Comparison of ENCODE assay signal across 11 cellular contexts in the genomic region with DNA sequence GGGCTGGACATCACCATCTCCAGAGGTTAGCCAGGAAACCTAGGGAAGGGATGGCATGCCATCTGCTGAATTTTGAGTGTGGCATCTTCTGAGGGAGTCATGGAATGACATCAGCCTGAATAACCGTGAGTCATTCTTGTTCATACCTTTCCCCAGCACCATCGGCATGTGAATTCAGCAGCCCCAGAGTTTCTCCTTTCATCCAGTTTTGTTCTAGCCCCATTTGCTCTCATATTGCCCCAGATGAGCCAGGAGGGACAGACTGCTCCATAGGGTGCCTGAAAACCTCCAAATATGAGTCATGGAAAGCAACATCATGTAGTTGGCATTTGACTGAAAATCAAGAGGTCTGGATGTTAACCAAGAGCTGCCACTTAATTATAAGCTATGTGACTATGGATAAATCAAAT.
DNase-seq lines count a peak whose midpoint lies in the region; ATAC-seq and TF ChIP-seq lines count a peak whose summit lies in the region.
"Had no signal": no experiment of that assay in that cellular context is flagged by ENCODE, and none has a peak within 500 bp of the region (broad histone marks: within the 10 kb centered on the region; RNA-seq: fewer than 3 reads in every experiment).

No MANE protein-coding gene starts in this region.

- H3K4me3 ChIP-seq in AG10803 (ENCODE audit: low read length) (no peak overlapping the region), brain microvascular endothelial cell (ENCODE audit: low read depth, low read length) (no peak overlapping the region)
- H3K4me3 ChIP-seq: coronary artery had no signal

- no peaks in the 10 kb centered on the region for H3K27me3 ChIP-seq in brain microvascular endothelial cell (replicated peaks)

- H3K36me3 ChIP-seq in brain microvascular endothelial cell (replicated peaks) = no peaks in the 10 kb centered on the region

- H3K27ac ChIP-seq in brain microvascular endothelial cell = peak overlapping the region; percentile 58
- H3K27ac ChIP-seq: coronary artery had no signal

- DNase-seq in AG10803 (ENCODE audit: low read depth) (peak; percentile 90), LHCN-M2 (ENCODE audit: low read depth) (peak; percentile 99), brain microvascular endothelial cell (peak; percentile 77), kidney tubule cell (ENCODE audit: low spot score) (peak; percentile 100), DMS153 treated with DMSO at 0.1 percent for 48 hours (lab: John Stamatoyannopoulos, UW; ENCODE audit: unreplicated experiment) (no peak), MV-4-11 (lab: John Stamatoyannopoulos, UW) (no peak)
- DNase-seq: activated T-cell treated with anti-CD3 and anti-CD28 coated beads for 4 hours; stimulated activated CD4-positive, alpha-beta T cell treated with anti-CD3 and anti-CD28 coated beads, Interleukin-1b, Interleukin-23, amount 100 ng/mL, for 48 hours had no signal

- TF ChIP-seq CTCF in AG10803 (conservative IDR thresholded peaks at IDR 0.05; ENCODE audit: low read length) = no peak
- TF ChIP-seq CTCF in brain microvascular endothelial cell (IDR thresholded peaks at IDR 0.05; ENCODE audit: low read depth, low read length, missing control alignments) = no peak

- ATAC-seq in GM19395 (IDR thresholded peaks at IDR 0.05; ENCODE audit: unreplicated experiment) (no peak), HG03095 (IDR thresholded peaks at IDR 0.05; ENCODE audit: unreplicated experiment) (no peak)

- in situ Hi-C loops in brain microvascular endothelial cell (cut with HindIII; ENCODE audit: low pct_ligation_motif_present, low sequenced_read_pairs) = no loop called here

Comparison
In these comparisons a context has a peak if more than half of its experiments do, and no peak if none do; other contexts are left out.
1. DNase-seq: peak in AG10803 (single experiment), LHCN-M2 (single experiment), brain microvascular endothelial cell (single experiment) and kidney tubule cell (single experiment); none in DMS153 treated with DMSO at 0.1 percent for 48 hours (single experiment) and MV-4-11 (single experiment).